2 cellular contexts compared by ENCODE assay signal in the genomic region with DNA sequence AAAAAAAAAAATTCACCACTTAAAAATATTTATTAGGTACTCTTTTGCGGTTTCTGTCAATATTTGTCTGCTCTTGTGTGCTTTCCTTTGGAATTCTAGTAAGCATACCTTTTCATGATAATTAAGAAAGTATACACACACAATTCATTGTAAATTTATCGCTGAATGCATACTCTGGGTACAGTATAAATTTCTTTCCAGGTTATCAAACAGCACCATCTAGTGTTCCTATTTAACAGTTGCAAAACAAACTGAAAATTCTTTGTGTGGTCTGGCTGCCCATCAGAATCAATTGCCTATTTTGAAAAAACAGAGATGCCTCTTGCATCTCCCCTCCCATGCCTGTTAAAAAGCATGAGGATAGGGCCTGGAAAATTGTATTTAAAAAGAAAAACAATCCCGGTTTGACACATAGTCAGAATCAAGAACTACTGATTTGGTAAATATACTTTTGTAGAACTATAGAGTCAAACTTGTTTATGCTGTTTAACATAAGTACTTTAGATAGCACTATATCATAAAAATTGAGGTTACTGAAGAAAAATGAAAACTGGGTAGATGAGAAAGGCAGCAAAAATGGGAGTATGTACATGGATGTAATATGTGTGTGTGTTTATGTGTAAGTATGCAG.
TF ChIP-seq lines count a peak whose summit lies in the region.

No MANE protein-coding gene starts in this region.

TF ChIP-seq in HepG2, 621 proteins besides CTCF, POLR2A, EP300 and RAD21:
- TF ChIP-seq, protein P1, sequence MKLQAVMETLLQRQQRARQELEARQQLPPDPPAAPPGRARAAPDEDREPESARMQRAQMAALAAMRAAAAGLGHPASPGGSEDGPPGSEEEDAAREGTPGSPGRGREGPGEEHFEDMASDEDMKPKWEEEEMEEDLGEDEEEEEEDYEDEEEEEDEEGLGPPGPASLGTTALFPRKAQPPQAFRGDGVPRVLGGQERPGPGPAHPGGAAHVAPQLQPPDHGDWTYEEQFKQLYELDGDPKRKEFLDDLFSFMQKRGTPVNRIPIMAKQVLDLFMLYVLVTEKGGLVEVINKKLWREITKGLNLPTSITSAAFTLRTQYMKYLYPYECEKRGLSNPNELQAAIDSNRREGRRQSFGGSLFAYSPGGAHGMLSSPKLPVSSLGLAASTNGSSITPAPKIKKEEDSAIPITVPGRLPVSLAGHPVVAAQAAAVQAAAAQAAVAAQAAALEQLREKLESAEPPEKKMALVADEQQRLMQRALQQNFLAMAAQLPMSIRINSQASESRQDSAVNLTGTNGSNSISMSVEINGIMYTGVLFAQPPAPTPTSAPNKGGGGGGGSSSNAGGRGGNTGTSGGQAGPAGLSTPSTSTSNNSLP (IDR thresholded peaks at IDR 0.05; ENCODE audit: low read depth, low read length), result peak; percentile 84; the same call in 1 of the 2 replicates
- TF ChIP-seq, protein P2, sequence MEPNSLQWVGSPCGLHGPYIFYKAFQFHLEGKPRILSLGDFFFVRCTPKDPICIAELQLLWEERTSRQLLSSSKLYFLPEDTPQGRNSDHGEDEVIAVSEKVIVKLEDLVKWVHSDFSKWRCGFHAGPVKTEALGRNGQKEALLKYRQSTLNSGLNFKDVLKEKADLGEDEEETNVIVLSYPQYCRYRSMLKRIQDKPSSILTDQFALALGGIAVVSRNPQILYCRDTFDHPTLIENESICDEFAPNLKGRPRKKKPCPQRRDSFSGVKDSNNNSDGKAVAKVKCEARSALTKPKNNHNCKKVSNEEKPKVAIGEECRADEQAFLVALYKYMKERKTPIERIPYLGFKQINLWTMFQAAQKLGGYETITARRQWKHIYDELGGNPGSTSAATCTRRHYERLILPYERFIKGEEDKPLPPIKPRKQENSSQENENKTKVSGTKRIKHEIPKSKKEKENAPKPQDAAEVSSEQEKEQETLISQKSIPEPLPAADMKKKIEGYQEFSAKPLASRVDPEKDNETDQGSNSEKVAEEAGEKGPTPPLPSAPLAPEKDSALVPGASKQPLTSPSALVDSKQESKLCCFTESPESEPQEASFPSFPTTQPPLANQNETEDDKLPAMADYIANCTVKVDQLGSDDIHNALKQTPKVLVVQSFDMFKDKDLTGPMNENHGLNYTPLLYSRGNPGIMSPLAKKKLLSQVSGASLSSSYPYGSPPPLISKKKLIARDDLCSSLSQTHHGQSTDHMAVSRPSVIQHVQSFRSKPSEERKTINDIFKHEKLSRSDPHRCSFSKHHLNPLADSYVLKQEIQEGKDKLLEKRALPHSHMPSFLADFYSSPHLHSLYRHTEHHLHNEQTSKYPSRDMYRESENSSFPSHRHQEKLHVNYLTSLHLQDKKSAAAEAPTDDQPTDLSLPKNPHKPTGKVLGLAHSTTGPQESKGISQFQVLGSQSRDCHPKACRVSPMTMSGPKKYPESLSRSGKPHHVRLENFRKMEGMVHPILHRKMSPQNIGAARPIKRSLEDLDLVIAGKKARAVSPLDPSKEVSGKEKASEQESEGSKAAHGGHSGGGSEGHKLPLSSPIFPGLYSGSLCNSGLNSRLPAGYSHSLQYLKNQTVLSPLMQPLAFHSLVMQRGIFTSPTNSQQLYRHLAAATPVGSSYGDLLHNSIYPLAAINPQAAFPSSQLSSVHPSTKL (CRISPR knock-in tag; IDR thresholded peaks at IDR 0.05), result 0 out of 2 replicates have a peak, but pooled peaks have one; percentile 12
- no peak for TF ChIP-seq ZNF468 (CRISPR knock-in tag; IDR thresholded peaks at IDR 0.05)
- 0 out of 2 replicates have a peak, but pooled peaks have one; percentile 14 for TF ChIP-seq CEBPG (CRISPR knock-in tag; IDR thresholded peaks at IDR 0.05)
- TF ChIP-seq, protein P3, sequence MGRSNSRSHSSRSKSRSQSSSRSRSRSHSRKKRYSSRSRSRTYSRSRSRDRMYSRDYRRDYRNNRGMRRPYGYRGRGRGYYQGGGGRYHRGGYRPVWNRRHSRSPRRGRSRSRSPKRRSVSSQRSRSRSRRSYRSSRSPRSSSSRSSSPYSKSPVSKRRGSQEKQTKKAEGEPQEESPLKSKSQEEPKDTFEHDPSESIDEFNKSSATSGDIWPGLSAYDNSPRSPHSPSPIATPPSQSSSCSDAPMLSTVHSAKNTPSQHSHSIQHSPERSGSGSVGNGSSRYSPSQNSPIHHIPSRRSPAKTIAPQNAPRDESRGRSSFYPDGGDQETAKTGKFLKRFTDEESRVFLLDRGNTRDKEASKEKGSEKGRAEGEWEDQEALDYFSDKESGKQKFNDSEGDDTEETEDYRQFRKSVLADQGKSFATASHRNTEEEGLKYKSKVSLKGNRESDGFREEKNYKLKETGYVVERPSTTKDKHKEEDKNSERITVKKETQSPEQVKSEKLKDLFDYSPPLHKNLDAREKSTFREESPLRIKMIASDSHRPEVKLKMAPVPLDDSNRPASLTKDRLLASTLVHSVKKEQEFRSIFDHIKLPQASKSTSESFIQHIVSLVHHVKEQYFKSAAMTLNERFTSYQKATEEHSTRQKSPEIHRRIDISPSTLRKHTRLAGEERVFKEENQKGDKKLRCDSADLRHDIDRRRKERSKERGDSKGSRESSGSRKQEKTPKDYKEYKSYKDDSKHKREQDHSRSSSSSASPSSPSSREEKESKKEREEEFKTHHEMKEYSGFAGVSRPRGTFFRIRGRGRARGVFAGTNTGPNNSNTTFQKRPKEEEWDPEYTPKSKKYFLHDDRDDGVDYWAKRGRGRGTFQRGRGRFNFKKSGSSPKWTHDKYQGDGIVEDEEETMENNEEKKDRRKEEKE (IDR thresholded peaks at IDR 0.05), result no peak
- TF ChIP-seq SMC3 (IDR thresholded peaks at IDR 0.05; ENCODE audit: low read length), result peak; percentile 74
- TF ChIP-seq STAG1 (CRISPR knock-in tag; IDR thresholded peaks at IDR 0.05), result peak; percentile 73
- TF ChIP-seq ZNF746 (CRISPR knock-in tag; IDR thresholded peaks at IDR 0.05), result no peak
- TF ChIP-seq, protein P4, sequence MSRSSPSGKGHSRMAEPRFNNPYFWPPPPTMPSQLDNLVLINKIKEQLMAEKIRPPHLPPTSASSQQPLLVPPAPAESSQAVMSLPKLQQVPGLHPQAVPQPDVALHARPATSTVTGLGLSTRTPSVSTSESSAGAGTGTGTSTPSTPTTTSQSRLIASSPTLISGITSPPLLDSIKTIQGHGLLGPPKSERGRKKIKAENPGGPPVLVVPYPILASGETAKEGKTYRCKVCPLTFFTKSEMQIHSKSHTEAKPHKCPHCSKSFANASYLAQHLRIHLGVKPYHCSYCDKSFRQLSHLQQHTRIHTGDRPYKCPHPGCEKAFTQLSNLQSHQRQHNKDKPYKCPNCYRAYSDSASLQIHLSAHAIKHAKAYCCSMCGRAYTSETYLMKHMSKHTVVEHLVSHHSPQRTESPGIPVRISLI (CRISPR knock-in tag; IDR thresholded peaks at IDR 0.05; ENCODE audit: borderline replicate concordance), result 0 out of 2 replicates have a peak, but pooled peaks have one; percentile 28
- no peak for TF ChIP-seq ADNP (CRISPR knock-in tag; IDR thresholded peaks at IDR 0.05)
- TF ChIP-seq, protein P5, sequence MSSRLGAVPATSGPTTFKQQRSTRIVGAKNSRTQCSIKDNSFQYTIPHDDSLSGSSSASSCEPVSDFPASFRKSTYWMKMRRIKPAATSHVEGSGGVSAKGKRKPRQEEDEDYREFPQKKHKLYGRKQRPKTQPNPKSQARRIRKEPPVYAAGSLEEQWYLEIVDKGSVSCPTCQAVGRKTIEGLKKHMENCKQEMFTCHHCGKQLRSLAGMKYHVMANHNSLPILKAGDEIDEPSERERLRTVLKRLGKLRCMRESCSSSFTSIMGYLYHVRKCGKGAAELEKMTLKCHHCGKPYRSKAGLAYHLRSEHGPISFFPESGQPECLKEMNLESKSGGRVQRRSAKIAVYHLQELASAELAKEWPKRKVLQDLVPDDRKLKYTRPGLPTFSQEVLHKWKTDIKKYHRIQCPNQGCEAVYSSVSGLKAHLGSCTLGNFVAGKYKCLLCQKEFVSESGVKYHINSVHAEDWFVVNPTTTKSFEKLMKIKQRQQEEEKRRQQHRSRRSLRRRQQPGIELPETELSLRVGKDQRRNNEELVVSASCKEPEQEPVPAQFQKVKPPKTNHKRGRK (CRISPR knock-in tag; IDR thresholded peaks at IDR 0.05), result no peak

TF ChIP-seq in GM12891, 5 proteins besides CTCF, POLR2A, EP300 and RAD21:
- no peak for TF ChIP-seq TAF1 (IDR thresholded peaks at IDR 0.05; ENCODE audit: low read depth, low read length)
